In the genomic region with DNA sequence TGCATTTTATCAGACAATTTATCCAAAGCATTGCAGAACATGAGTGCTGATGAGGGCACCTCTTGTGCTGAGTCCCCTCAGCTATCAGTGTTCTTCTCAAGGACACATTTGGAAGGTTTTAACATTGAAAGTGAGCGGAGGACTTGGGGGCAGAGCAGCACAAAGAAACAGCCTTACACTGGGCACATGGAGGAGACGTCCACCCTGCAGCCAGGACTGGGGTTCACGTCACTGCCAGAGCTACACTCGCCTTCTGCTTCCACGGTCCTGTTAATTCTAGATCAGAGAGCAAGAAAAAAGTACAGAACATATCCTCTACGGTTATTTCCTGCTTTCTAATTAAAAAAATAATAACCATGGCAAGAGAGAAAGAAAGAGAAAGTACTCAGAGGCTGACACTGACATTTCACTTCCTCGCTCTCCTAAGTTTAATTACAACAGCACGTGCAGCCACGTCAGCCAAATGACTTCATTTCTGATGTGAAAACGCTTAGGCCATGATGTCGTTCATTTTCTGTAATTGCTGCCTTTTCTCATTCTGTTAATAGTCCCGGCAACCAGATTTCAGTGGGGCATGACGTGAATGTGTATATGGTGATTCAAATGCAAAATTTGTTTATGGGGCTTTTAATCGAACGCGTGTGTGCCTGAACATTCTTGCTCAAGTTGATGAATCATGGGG, we compare ENCODE assay signal across 9 cellular contexts. TPM values are rescaled to one million over a fixed set of nuclear protein-coding genes. Genes with fewer than 3 reads are reported as not detected.
DNase-seq lines count a peak whose midpoint lies in the region; ATAC-seq and TF ChIP-seq lines count a peak whose summit lies in the region.
"Had no signal": no experiment of that assay in that cellular context is flagged by ENCODE, and none has a peak within 500 bp of the region (broad histone marks: within the 10 kb centered on the region; RNA-seq: fewer than 3 reads in every experiment).

No MANE protein-coding gene starts in this region.

- no peak overlapping the region for H3K4me3 ChIP-seq in PC-3 (ENCODE audit: low read length)
- peak overlapping the region; percentile 6 for H3K4me3 ChIP-seq in ovary

- TF ChIP-seq EP300 in ovary (IDR thresholded peaks at IDR 0.05): no peak

- H3K36me3 ChIP-seq in PC-3 (ENCODE audit: low read depth, low read length) (no peaks in the 10 kb centered on the region), ovary (no peaks in the 10 kb centered on the region)

- no peak overlapping the region for H3K27ac Mint-ChIP-seq in mesothelial cell of epicardium

- H3K9me3 ChIP-seq in PC-3 (ENCODE audit: low read length) (no peaks in the 10 kb centered on the region), ovary (no peaks in the 10 kb centered on the region)

- peak; percentile 25 for DNase-seq in activated CD8-positive, alpha-beta memory T cell treated with anti-CD3 and anti-CD28 coated beads, Interleukin-2, amount 50 U/mL, for 4 hours
- DNase-seq in activated CD8-positive, alpha-beta memory T cell treated with anti-CD3 and anti-CD28 coated beads for 24 hours: no peak
- DNase-seq in PC-3 (no peak), dedifferentiated amniotic fluid mesenchymal stem cell (ENCODE audit: extremely low spot score) (peak; percentile 42), ovary (peak in 3 of 5 donors; percentile 20 to 56 (median 33)), putamen (ENCODE audit: low spot score) (no peak), NCI-H510A (lab: John Stamatoyannopoulos, UW) (no peak), mesothelial cell of epicardium (ENCODE audit: low spot score in 2 of 2, unreplicated experiment in 2 of 2) (no peak)

- WGBS in ovary, 3 donors: 4 to 17% (median 6%) methylated on average over 16 of the region's 16 CpGs

- no peaks in the 10 kb centered on the region for H3F3A ChIP-seq in PC-3 (ENCODE audit: low read length, unreplicated experiment)

- ATAC-seq in PC-3: peak; percentile 53; the same call in 1 of the 2 replicates

- no peaks in the 10 kb centered on the region for H4K20me1 ChIP-seq in PC-3 (ENCODE audit: low read length)

- H3K9me2 ChIP-seq in PC-3 (replicated peaks; ENCODE audit: low read length): no peaks in the 10 kb centered on the region

- no peaks in the 10 kb centered on the region for H3K9me3 Mint-ChIP-seq in mesothelial cell of epicardium

- H3K4me1 Mint-ChIP-seq in mesothelial cell of epicardium: no peaks in the 10 kb centered on the region

- no peak overlapping the region for H3K4me3 Mint-ChIP-seq in mesothelial cell of epicardium

- H3K4me1 ChIP-seq in PC-3 (ENCODE audit: insufficient read depth, low read length) (no peaks in the 10 kb centered on the region; the same call in 1 of the 2 replicates), ovary (ENCODE audit: insufficient read depth) (peaks cover 5% of the 10 kb centered on the region)

- BruUV-seq in PC-3 (replicated peaks; lab: Mats Ljungman, UMichigan): no TSS peak

- intact Hi-C loops in PC-3 (cut with micrococcal nuclease): no loop called here
- intact Hi-C loops in ovary (cut with DNase I): no loop called here

- H3K4me2 ChIP-seq in PC-3 (ENCODE audit: low read length): peak overlapping the region; percentile 43

- no peaks in the 10 kb centered on the region for H3K36me3 Mint-ChIP-seq in mesothelial cell of epicardium

- POLR2A ChIA-PET in PC-3 (lab: Charles Lee; ENCODE audit: unreplicated experiment): no interaction called here

- peaks cover 29% of the 10 kb centered on the region for H3K27me3 Mint-ChIP-seq in mesothelial cell of epicardium (ENCODE audit: low read depth)

- TF ChIP-seq CTCF in PC-3 (conservative IDR thresholded peaks at IDR 0.05; ENCODE audit: low read depth, low read length) (no peak), ovary (IDR thresholded peaks at IDR 0.05) (no peak), mesothelial cell of epicardium (IDR thresholded peaks at IDR 0.05; ENCODE audit: unreplicated experiment) (no peak)

- no peak for TF ChIP-seq POLR2A in ovary (IDR thresholded peaks at IDR 0.05)

- no peak overlapping the region for H3K27ac ChIP-seq in PC-3 (ENCODE audit: low read length)
- peak overlapping the region in 1 of 2 donors; percentile 38 for H3K27ac ChIP-seq in ovary

- H2AFZ ChIP-seq in PC-3 (ENCODE audit: low read length): 0 out of 2 replicates have a peak overlapping the region, but pooled peaks have one; percentile 42

- H3K27me3 ChIP-seq in PC-3 (ENCODE audit: low read length) (no peaks in the 10 kb centered on the region), ovary (no peaks in the 10 kb centered on the region)

- CTCF ChIA-PET in PC-3 (lab: Charles Lee): interaction anchor here (0.6 kb wide), 1 partner anchor 12 kb away, joined by 4 read pairs; no protein-coding TSS in a partner anchor

- no peak overlapping the region for H3K9ac ChIP-seq in PC-3 (ENCODE audit: low read length)

- no peaks in the 10 kb centered on the region for H3K79me2 ChIP-seq in PC-3 (ENCODE audit: low read length)

RNA-seq across cellular contexts. Expression of gene PRND, which starts 5.1 kb away (rescaled TPM):
- total RNA-seq in PC-3 (2014; rRNA removed) (not detected in 2 replicates), ovary (under 1 TPM in 4 of 7 donors, not detected in 3; 0.05 to 0.24 (median 0.09) TPM), mesothelial cell of epicardium (0.05 TPM in 1 of 3 replicates, not detected in the others)
- under 1 TPM; 0.18 to 0.47 TPM for polyA plus RNA-seq in ovary
- total RNA-seq: activated CD8-positive, alpha-beta memory T cell treated with anti-CD3 and anti-CD28 coated beads for 36 hours had no signal

RNA-seq across cellular contexts. Expression of gene PRNP, which starts 40.6 kb away (rescaled TPM):
- 274 and 312 TPM in 2 replicates for total RNA-seq in PC-3 (2014; rRNA removed)
- total RNA-seq in ovary: 100 to 1,000 TPM; 130 to 179 (median 161) TPM
- polyA plus RNA-seq in ovary: 100 to 1,000 TPM; 130 to 260 TPM
- total RNA-seq in mesothelial cell of epicardium: 48.5 to 50.7 TPM (median 50.1 TPM) in 3 replicates

Comparison
In these comparisons a context has a peak if more than half of its experiments do, and no peak if none do; other contexts are left out.
1. DNase-seq: peak in activated CD8-positive, alpha-beta memory T cell treated with anti-CD3 and anti-CD28 coated beads, Interleukin-2, amount 50 U/mL, for 4 hours (single experiment), dedifferentiated amniotic fluid mesenchymal stem cell (single experiment) and ovary (3 of 5); none in activated CD8-positive, alpha-beta memory T cell treated with anti-CD3 and anti-CD28 coated beads for 24 hours (single experiment), PC-3 (single experiment), putamen (single experiment), NCI-H510A (single experiment) and mesothelial cell of epicardium (0 of 2).